In the genomic region with DNA sequence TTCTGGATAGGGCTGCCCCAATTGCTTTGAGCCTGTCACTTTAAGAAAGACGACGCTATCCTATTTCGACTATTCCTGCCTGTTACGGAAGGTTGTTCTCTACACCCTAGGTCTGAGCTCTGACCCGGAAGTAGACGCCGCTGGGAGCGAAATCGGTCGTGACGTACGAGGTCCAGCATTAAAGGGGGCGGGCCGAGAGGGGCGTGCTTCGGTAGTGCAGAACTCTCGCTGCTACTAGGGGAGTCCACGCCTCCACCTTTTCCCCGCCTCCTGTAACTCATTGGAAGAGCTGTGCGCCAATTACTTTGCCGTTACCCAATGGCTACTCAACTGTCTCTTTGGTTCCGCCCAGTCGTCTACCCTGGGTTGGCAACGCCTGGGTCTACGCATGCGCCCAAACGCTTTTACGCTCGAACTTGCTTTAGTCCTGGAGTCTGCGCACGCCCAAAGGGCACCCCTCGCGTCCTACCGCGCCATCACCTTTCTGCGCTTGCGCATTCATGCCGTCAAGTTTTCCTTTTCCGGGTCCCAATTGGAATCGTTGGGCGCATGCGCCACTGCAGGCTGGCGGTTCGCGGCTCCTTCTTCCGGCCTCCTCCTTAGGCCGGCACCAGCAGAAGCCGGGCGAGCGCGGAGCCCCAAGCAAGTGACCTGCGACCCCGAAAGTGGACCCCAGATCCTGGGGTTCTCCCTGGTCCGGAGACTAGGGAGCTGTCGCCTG, we compare ENCODE assay signal across 8 cellular contexts. TPM values are rescaled to one million over a fixed set of nuclear protein-coding genes. Genes with fewer than 3 reads are reported as not detected.
DNase-seq lines count a peak whose midpoint lies in the region; ATAC-seq and TF ChIP-seq lines count a peak whose summit lies in the region.

Gene PCNX3 (plus strand): TSS at position 548 of the 721 bp plus-strand sequence. CDS start 536 bp downstream, outside the sequence.

- H3K36me3 ChIP-seq in HUES64 (ENCODE audit: insufficient read depth, low read length) (peaks cover 35% of the 10 kb centered on the region), OCI-LY1 (ENCODE audit: insufficient read depth, low read length) (peaks cover 33% of the 10 kb centered on the region)

- H3K4me1 ChIP-seq in HUES64 (ENCODE audit: insufficient read depth, low read length) (0 out of 2 replicates have a peak, but pooled peaks cover 4% of the 10 kb centered on the region), OCI-LY1 (ENCODE audit: insufficient read depth, low read length, severe bottlenecking) (peaks cover 58% of the 10 kb centered on the region)

- H3K27ac ChIP-seq in HUES64 (ENCODE audit: low read depth, low read length) (peak within 1 kb of the TSS; percentile 93), OCI-LY1 (ENCODE audit: low read depth, low read length, poor library complexity, severe bottlenecking) (peak within 1 kb of the TSS; percentile 77)

- ATAC-seq in GM21447 (IDR thresholded peaks at IDR 0.05; ENCODE audit: unreplicated experiment) = peak; percentile 81

- DNase-seq in Caki2 (ENCODE audit: low read depth) (peak; percentile 100), mesenteric fat pad (ENCODE audit: low spot score) (peak; percentile 100)
- DNase-seq in activated CD8-positive, alpha-beta memory T cell treated with anti-CD3 and anti-CD28 coated beads, Interleukin-2, amount 50 U/mL, for 4 hours = peak; percentile 99
- DNase-seq in stimulated activated CD8-positive, alpha-beta memory T cell treated with anti-CD3 and anti-CD28 coated beads, Interleukin-15, amount 100 ng/mL, for 24 hours (ENCODE audit: low read depth) = peak; percentile 98

- WGBS in HUES64 = under 1% methylated on average over 55 of the region's 55 CpGs

- H3K9me2 ChIP-seq in OCI-LY1 (ENCODE audit: low read depth, low read length) = no peaks in the 10 kb centered on the region

- H4K20me1 ChIP-seq in OCI-LY1 (ENCODE audit: insufficient read depth, low read length) = no peaks in the 10 kb centered on the region

- H3K4me3 ChIP-seq in HUES64 (ENCODE audit: low read length) = peak within 1 kb of the TSS; percentile 76
- peak within 1 kb of the TSS; percentile 83 for H3K4me3 ChIP-seq in OCI-LY1 (ENCODE audit: low read depth, low read length, poor library complexity, severe bottlenecking)

- H3K27me3 ChIP-seq in HUES64 (ENCODE audit: insufficient read depth, low read length) = no peaks in the 10 kb centered on the region
- H3K27me3 ChIP-seq in OCI-LY1 (ENCODE audit: insufficient read depth, low read length) = no peaks in the 10 kb centered on the region

- H3K9ac ChIP-seq in HUES64 (ENCODE audit: low read depth, low read length) (peak within 1 kb of the TSS; percentile 83), OCI-LY1 (ENCODE audit: low read length) (peak within 1 kb of the TSS; percentile 93)

- no peak within 1 kb of the TSS for H2AFZ ChIP-seq in OCI-LY1 (ENCODE audit: low read length)

- H3F3A ChIP-seq in OCI-LY1 (ENCODE audit: insufficient read depth, low read length) = no peaks in the 10 kb centered on the region

- H3K79me2 ChIP-seq in OCI-LY1 (ENCODE audit: insufficient read depth, low read length) = peaks cover 9% of the 10 kb centered on the region; the same call in 1 of the 2 replicates

- peak within 1 kb of the TSS; percentile 98 for H3K4me2 ChIP-seq in OCI-LY1 (ENCODE audit: low read length)

- no peak for TF ChIP-seq CTCF in OCI-LY1 (IDR thresholded peaks at IDR 0.05; ENCODE audit: low read length)

- in situ Hi-C loops in Caki2 (cut with HindIII; ENCODE audit: low pct_unique_long_range_greater_than_20kb, low sequenced_read_pairs) = no loop called here
- in situ Hi-C loops in endometrial microvascular endothelial cells (cut with HindIII; ENCODE audit: inconsistent ontology term, low pct_unique_long_range_greater_than_20kb, low sequenced_read_pairs) = no loop called here

- H3K9me3 ChIP-seq in HUES64 (ENCODE audit: insufficient read depth, low read depth, low read length) (no peaks in the 10 kb centered on the region), OCI-LY1 (ENCODE audit: low read length) (no peaks in the 10 kb centered on the region)

RNA-seq across cellular contexts. Expression of gene PCNX3, which starts in this region (rescaled TPM):
- total RNA-seq in Caki2 (2014; rRNA removed; shearing (Covaris generic); ENCODE audit: low replicate concordance) = 20.8 and 22.8 TPM in 2 replicates
- polyA plus RNA-seq in HUES64 (2013, experiment 1 of 2) = 21.2 TPM
- 20.7 TPM for polyA plus RNA-seq in HUES64 (2013, experiment 2 of 2)
- 44.9 TPM for total RNA-seq in endometrial microvascular endothelial cells (ENCODE audit: inconsistent ontology term)
- 30.6 TPM for total RNA-seq in mesenteric fat pad

Comparison
In these comparisons a context has a peak if more than half of its experiments do, and no peak if none do; other contexts are left out.
1. Peak in every context shown above with its lines: DNase-seq, ATAC-seq, H3K4me3 ChIP-seq and H3K27ac ChIP-seq.